Comparison of ENCODE assay signal across 8 cellular contexts in the genomic region with DNA sequence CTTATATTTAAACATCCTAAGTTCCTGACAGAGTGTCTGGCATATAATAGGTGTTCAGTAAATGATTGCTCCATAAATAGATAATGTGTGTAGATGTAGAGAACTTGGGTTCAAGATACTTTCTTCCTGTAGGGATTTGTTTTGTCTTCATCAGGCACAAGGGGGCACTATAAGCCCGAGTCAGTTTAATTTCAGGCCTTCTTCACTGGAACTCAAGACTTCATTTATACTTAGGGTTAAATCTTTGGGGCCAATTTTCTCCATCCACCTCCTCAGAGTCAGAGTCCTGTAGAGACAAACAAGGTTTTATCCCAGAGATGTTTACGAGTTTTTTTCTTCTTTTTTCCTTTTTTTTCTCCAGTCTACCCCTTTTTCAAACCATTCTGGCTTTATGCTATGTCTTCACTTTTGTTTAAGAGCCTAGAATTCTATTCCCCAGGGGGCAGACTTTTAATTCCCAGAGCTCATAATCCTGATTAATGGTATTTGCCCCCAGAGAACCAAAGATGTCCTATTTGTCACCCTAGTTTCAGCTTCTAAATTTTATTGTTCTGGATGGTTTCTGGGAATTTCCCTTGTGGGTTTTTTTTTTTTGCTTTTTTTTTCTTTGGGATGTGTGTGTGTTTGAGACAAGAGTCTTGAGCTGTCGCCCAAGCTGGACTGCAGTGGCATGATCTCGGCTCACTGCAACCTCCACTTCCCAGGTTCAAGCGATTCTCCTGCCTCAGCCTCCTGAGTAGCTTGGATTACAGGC.
DNase-seq lines count a peak whose midpoint lies in the region; ATAC-seq and TF ChIP-seq lines count a peak whose summit lies in the region.

No MANE protein-coding gene starts in this region.

- H3K27ac ChIP-seq in gastroesophageal sphincter (peak overlapping the region in 2 of 4 donors; percentile 13 to 46), smooth muscle cell (ENCODE audit: low read depth) (no peak overlapping the region)

- no peak overlapping the region for H2AFZ ChIP-seq in smooth muscle cell (ENCODE audit: low read depth)

- H3K9me3 ChIP-seq in gastroesophageal sphincter (no peaks in the 10 kb centered on the region), smooth muscle cell (replicated peaks; ENCODE audit: low read depth) (no peaks in the 10 kb centered on the region)

- peaks cover 0 to 20% (median 0%) of the 10 kb centered on the region in 3 donors for H3K4me1 ChIP-seq in gastroesophageal sphincter
- H3K4me1 ChIP-seq in smooth muscle cell (ENCODE audit: low read depth) = peaks cover 5% of the 10 kb centered on the region

- ATAC-seq in gastroesophageal sphincter (no peak), GM21360 (IDR thresholded peaks at IDR 0.05; ENCODE audit: unreplicated experiment) (no peak), HG03354 (IDR thresholded peaks at IDR 0.05; ENCODE audit: poor library complexity, severe bottlenecking, unreplicated experiment) (no peak)

- no peak overlapping the region for H3K4me2 ChIP-seq in smooth muscle cell

- no peak overlapping the region for H3K9ac ChIP-seq in smooth muscle cell (ENCODE audit: low read depth)

- H3K27me3 ChIP-seq in gastroesophageal sphincter (no peaks in the 10 kb centered on the region), smooth muscle cell (ENCODE audit: low read depth) (no peaks in the 10 kb centered on the region)

- 56 to 72% methylated on average over 5 of the region's 5 CpGs for WGBS in gastroesophageal sphincter (ENCODE audit: low coverage in 1 of 2), 2 donors
- 57% methylated on average over 5 of the region's 5 CpGs for WGBS in smooth muscle cell (ENCODE audit: low lambda C conversion rate)

- TF ChIP-seq EP300 in gastroesophageal sphincter (IDR thresholded peaks at IDR 0.05) = no peak

- TF ChIP-seq CTCF in AG09319 (IDR thresholded peaks at IDR 0.05; ENCODE audit: low read depth, low read length) = peak; percentile 62
- TF ChIP-seq CTCF in GM10266 (IDR thresholded peaks at IDR 0.05; ENCODE audit: control insufficient read depth, insufficient read depth, low read depth, missing control alignments) = peak; percentile 69
- TF ChIP-seq CTCF in gastroesophageal sphincter (IDR thresholded peaks at IDR 0.05) = peak; percentile 38 to 79 (median 72)
- TF ChIP-seq CTCF in smooth muscle cell (IDR thresholded peaks at IDR 0.05; ENCODE audit: borderline replicate concordance, insufficient read depth, poor library complexity, severe bottlenecking) = peak; percentile 64

- no peak overlapping the region for H3K4me3 ChIP-seq in gastroesophageal sphincter
- no peak overlapping the region for H3K4me3 ChIP-seq in smooth muscle cell

- no peak for DNase-seq in AG09319 (ENCODE audit: extremely low read depth, low read depth)
- peak; percentile 40 for DNase-seq in GM10266 (ENCODE audit: extremely low spot score)
- DNase-seq in NCI-H526 (lab: John Stamatoyannopoulos, UW) = peak; percentile 47 to 56
- DNase-seq in activated T-cell treated with anti-CD3 and anti-CD28 coated beads, Interleukin-2, amount 50 U/mL, for 48 hours = peak; percentile 53 to 56
- no peak for DNase-seq in smooth muscle cell (lab: John Stamatoyannopoulos, UW; ENCODE audit: unreplicated experiment)

- TF ChIP-seq POLR2A in gastroesophageal sphincter (IDR thresholded peaks at IDR 0.05) = no peak

- H3K79me2 ChIP-seq in smooth muscle cell (ENCODE audit: low read depth) = peaks cover 8% of the 10 kb centered on the region

- H3F3A ChIP-seq in smooth muscle cell (ENCODE audit: low read depth) = peaks cover 9% of the 10 kb centered on the region

- H3K36me3 ChIP-seq in gastroesophageal sphincter (no peaks in the 10 kb centered on the region), smooth muscle cell (ENCODE audit: low read depth) (no peaks in the 10 kb centered on the region)

- H4K20me1 ChIP-seq in smooth muscle cell (ENCODE audit: low read depth) = no peaks in the 10 kb centered on the region

Comparison
In these comparisons a context has a peak if more than half of its experiments do, and no peak if none do; other contexts are left out.
1. DNase-seq: peak in GM10266 (single experiment), NCI-H526 (2 of 2) and activated T-cell treated with anti-CD3 and anti-CD28 coated beads, Interleukin-2, amount 50 U/mL, for 48 hours (2 of 2); none in AG09319 (single experiment) and smooth muscle cell (single experiment).
2. Peak in every context shown above with its lines, with median percentiles within 50 percentile points of each other: CTCF ChIP-seq.